Comparison of ENCODE assay signal across 24 cellular contexts in genomic region chr12:11823593-11823992, GRCh38.
A peak's percentile ranks its signal among the peaks of the same experiment; 100 is the strongest.
DNase-seq lines count a peak whose midpoint lies in the region; ATAC-seq and TF ChIP-seq lines count a peak whose summit lies in the region.
"Had no signal": no experiment of that assay in that cellular context is flagged by ENCODE, and none has a peak within 500 bp of the region (broad histone marks: within the 10 kb centered on the region; RNA-seq: fewer than 3 reads in every experiment).

No MANE protein-coding gene starts in this region.

- H3K9ac ChIP-seq in SK-N-SH: peak overlapping the region; percentile 49; the same call in 1 of the 2 replicates

- peaks cover 40% of the 10 kb centered on the region for H3K4me1 Mint-ChIP-seq in brain
- peaks cover 33% of the 10 kb centered on the region for H3K4me1 Mint-ChIP-seq in osteocyte (ENCODE audit: unreplicated experiment)

- H3K27me3 Mint-ChIP-seq in brain (no peaks in the 10 kb centered on the region), osteocyte (ENCODE audit: unreplicated experiment) (no peaks in the 10 kb centered on the region)
- H3K27me3 Mint-ChIP-seq: central memory CD8-positive, alpha-beta T cell had no signal

- H2AFZ ChIP-seq in SK-N-SH (ENCODE audit: low read depth): no peak overlapping the region
- H2AFZ ChIP-seq: PC-9 had no signal

- no peak for TF ChIP-seq CTCF in SK-N-SH (IDR thresholded peaks at IDR 0.05)
- TF ChIP-seq CTCF in brain (conservative IDR thresholded peaks at IDR 0.05): no peak
- TF ChIP-seq CTCF in osteocyte (IDR thresholded peaks at IDR 0.05): no peak

- 96% methylated on average over 9 of the region's 9 CpGs for WGBS in SK-N-SH (ENCODE audit: low lambda C conversion rate)

- H3K36me3 ChIP-seq in SK-N-SH (replicated peaks in 1 of 2; ENCODE audit: control insufficient read depth in 1 of 2, insufficient read depth in 2 of 2, low read length in 1 of 2) (peaks cover 0 to 4% of the 10 kb centered on the region in 2 experiments), KOPT-K1 (ENCODE audit: insufficient read depth, low read length) (peaks cover 32% of the 10 kb centered on the region; the same call in 1 of the 2 replicates)
- H3K36me3 ChIP-seq: left ventricle myocardium inferior, pancreas, SJCRH30 had no signal

- TF ChIP-seq EP300 in SK-N-SH (IDR thresholded peaks at IDR 0.05; ENCODE audit: borderline replicate concordance in 1 of 2, low read depth in 1 of 2, low read length in 1 of 2): no peak

- H3K36me3 Mint-ChIP-seq in brain (no peaks in the 10 kb centered on the region), osteocyte (ENCODE audit: unreplicated experiment) (peaks cover 2% of the 10 kb centered on the region)

- H3K27ac Mint-ChIP-seq in brain: peak overlapping the region; percentile 70 to 98 (median 81)
- H3K27ac Mint-ChIP-seq in osteocyte (ENCODE audit: unreplicated experiment): peak overlapping the region; percentile 80

- H3K9me2 ChIP-seq in SK-N-SH: no peaks in the 10 kb centered on the region

- H3K9me3 Mint-ChIP-seq in brain (no peaks in the 10 kb centered on the region), osteocyte (ENCODE audit: unreplicated experiment) (no peaks in the 10 kb centered on the region)
- H3K9me3 Mint-ChIP-seq: central memory CD8-positive, alpha-beta T cell had no signal

- DNase-seq in SK-N-SH (no peak), osteocyte (ENCODE audit: extremely low spot score, unreplicated experiment) (peak; percentile 76), cerebellar nuclear complex (lab: John Stamatoyannopoulos, UW) (no peak), NCI-H446 treated with DMSO at 0.1 percent for 48 hours (lab: John Stamatoyannopoulos, UW) (no peak), NCI-H1105 (lab: John Stamatoyannopoulos, UW) (no peak)
- DNase-seq: activated CD4-positive, alpha-beta T cell treated with anti-CD3 and anti-CD28 coated beads, Interleukin-2, amount 50 U/mL, for 4 hours; amniotic stem cell; DMS153; effector memory CD4-positive, alpha-beta T cell; glutamatergic neuron; left ventricle myocardium inferior; NCI-H1092 treated with DMSO at 0.1 percent for 48 hours; NCI-H69; pancreas; PC-9; SJCRH30; stimulated activated CD4-positive, alpha-beta T cell treated with anti-CD3 and anti-CD28 coated beads, Interleukin-4, amount 100 ng/mL, for 24 hours had no signal

- ATAC-seq in SK-N-SH treated with all-trans-retinoic acid at 6 μM for 48 hours: no peak
- ATAC-seq: pancreas had no signal

- peak overlapping the region in 4 of 5 experiments; percentile 24 to 40 (median 34) for H3K4me3 Mint-ChIP-seq in brain
- no peak overlapping the region for H3K4me3 Mint-ChIP-seq in osteocyte (ENCODE audit: unreplicated experiment)
- H3K4me3 Mint-ChIP-seq: central memory CD8-positive, alpha-beta T cell had no signal

- POLR2A ChIA-PET in SK-N-SH (lab: Yijun Ruan, JAX): no interaction called here

- CTCF ChIA-PET in SK-N-SH (lab: Yijun Ruan, JAX): no interaction called here

- peaks cover 25% of the 10 kb centered on the region for H3F3A ChIP-seq in SK-N-SH (replicated peaks; ENCODE audit: insufficient read depth)

- H3K27ac ChIP-seq in SK-N-SH (ENCODE audit: low read depth in 2 of 2, low read length in 1 of 2) (peak overlapping the region in 1 of 2 experiments; percentile 90; a peak in 2 of 4 replicates), KOPT-K1 (ENCODE audit: low read depth, low read length, poor library complexity, severe bottlenecking) (peak overlapping the region; percentile 43)
- H3K27ac ChIP-seq: 22Rv1, C4-2B, left ventricle myocardium inferior, PC-9, SJCRH30, testis had no signal

- H3K4me2 ChIP-seq in SK-N-SH: peak overlapping the region; percentile 70
- H3K4me2 ChIP-seq: PC-9 had no signal

- no peaks in the 10 kb centered on the region for H4K20me1 ChIP-seq in SK-N-SH (ENCODE audit: insufficient read depth)

- H3K4me3 ChIP-seq in SK-N-SH (ENCODE audit: low read depth in 2 of 2, low read length in 1 of 2): peak overlapping the region in 1 of 2 experiments; percentile 19; a peak in 1 of 4 replicates
- H3K4me3 ChIP-seq: left ventricle myocardium inferior, pancreas, PC-9, SJCRH30, testis had no signal

- H3K9me3 ChIP-seq in SK-N-SH (no peaks in the 10 kb centered on the region), KOPT-K1 (ENCODE audit: insufficient read depth, low read length, poor library complexity, severe bottlenecking) (no peaks in the 10 kb centered on the region)
- H3K9me3 ChIP-seq: left ventricle myocardium inferior, pancreas, SJCRH30, testis had no signal

- peaks cover 6 to 33% of the 10 kb centered on the region in 2 experiments; a peak in 3 of 4 replicates for H3K4me1 ChIP-seq in SK-N-SH (ENCODE audit: control insufficient read depth in 1 of 2, insufficient read depth in 2 of 2, low read depth in 1 of 2, low read length in 1 of 2)

- H3K79me2 ChIP-seq in SK-N-SH (ENCODE audit: insufficient read depth): peaks cover 25% of the 10 kb centered on the region; the same call in 1 of the 2 replicates

- no peaks in the 10 kb centered on the region for H3K27me3 ChIP-seq in SK-N-SH (ENCODE audit: insufficient read depth)
- H3K27me3 ChIP-seq: pancreas, SJCRH30, testis had no signal

- TF ChIP-seq RAD21 in SK-N-SH (IDR thresholded peaks at IDR 0.05; ENCODE audit: low read length): no peak

TF ChIP-seq in SK-N-SH, 30 proteins besides CTCF, POLR2A, EP300 and RAD21 (continues in another document):
- TF ChIP-seq ZBTB33 (IDR thresholded peaks at IDR 0.05; ENCODE audit: borderline replicate concordance, low read depth): no peak

TF ChIP-seq in SK-N-SH treated with all-trans-retinoic acid at 6 μM for 48 hours, 23 proteins besides CTCF, POLR2A, EP300 and RAD21 (continues in another document):
- TF ChIP-seq TOX (CRISPR knock-in tag; IDR thresholded peaks at IDR 0.05; ENCODE audit: borderline replicate concordance) (no peak), CSDC2 (CRISPR knock-in tag; IDR thresholded peaks at IDR 0.05) (no peak), POU6F1 (CRISPR knock-in tag; IDR thresholded peaks at IDR 0.05; ENCODE audit: borderline replicate concordance, low read depth) (no peak), BACH2 (CRISPR knock-in tag; IDR thresholded peaks at IDR 0.05; ENCODE audit: borderline replicate concordance) (no peak), TCF4 (CRISPR knock-in tag; IDR thresholded peaks at IDR 0.05; ENCODE audit: borderline replicate concordance) (no peak), ZFP30 (CRISPR knock-in tag; IDR thresholded peaks at IDR 0.05) (no peak), OSR1 (CRISPR knock-in tag; IDR thresholded peaks at IDR 0.05) (no peak), GLIS3 (CRISPR knock-in tag; IDR thresholded peaks at IDR 0.05) (no peak), TSHZ2 (CRISPR knock-in tag; IDR thresholded peaks at IDR 0.05) (no peak), ZNF70 (CRISPR knock-in tag; IDR thresholded peaks at IDR 0.05) (no peak), ISL1 (CRISPR knock-in tag; IDR thresholded peaks at IDR 0.05) (no peak), ZNF8 (CRISPR knock-in tag; IDR thresholded peaks at IDR 0.05) (no peak), RARB (CRISPR knock-in tag; IDR thresholded peaks at IDR 0.05) (no peak)
- TF ChIP-seq, protein P1, sequence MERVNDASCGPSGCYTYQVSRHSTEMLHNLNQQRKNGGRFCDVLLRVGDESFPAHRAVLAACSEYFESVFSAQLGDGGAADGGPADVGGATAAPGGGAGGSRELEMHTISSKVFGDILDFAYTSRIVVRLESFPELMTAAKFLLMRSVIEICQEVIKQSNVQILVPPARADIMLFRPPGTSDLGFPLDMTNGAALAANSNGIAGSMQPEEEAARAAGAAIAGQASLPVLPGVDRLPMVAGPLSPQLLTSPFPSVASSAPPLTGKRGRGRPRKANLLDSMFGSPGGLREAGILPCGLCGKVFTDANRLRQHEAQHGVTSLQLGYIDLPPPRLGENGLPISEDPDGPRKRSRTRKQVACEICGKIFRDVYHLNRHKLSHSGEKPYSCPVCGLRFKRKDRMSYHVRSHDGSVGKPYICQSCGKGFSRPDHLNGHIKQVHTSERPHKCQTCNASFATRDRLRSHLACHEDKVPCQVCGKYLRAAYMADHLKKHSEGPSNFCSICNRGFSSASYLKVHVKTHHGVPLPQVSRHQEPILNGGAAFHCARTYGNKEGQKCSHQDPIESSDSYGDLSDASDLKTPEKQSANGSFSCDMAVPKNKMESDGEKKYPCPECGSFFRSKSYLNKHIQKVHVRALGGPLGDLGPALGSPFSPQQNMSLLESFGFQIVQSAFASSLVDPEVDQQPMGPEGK (CRISPR knock-in tag; IDR thresholded peaks at IDR 0.05; ENCODE audit: borderline replicate concordance): no peak
